Comparison of ENCODE assay signal across 24 cellular contexts in genomic region chr3:154792828-154793227, GRCh38.
"Had no signal": no experiment of that assay in that cellular context is flagged by ENCODE, and none has a peak within 500 bp of the region (broad histone marks: within the 10 kb centered on the region; RNA-seq: fewer than 3 reads in every experiment).

No MANE protein-coding gene starts in this region.

- H3K9me3 ChIP-seq: colonic mucosa, esophagus squamous epithelium, left lung, lower lobe of right lung, mucosa of descending colon, right lobe of liver, thoracic aorta had no signal

- ATAC-seq: activated CD8-positive, alpha-beta T cell treated with anti-CD3 and anti-CD28 coated beads, Interleukin-2, amount 10 ng/mL, durations not matched to agents 7 days and 5 days; activated naive CD4-positive, alpha-beta T cell treated with anti-CD3 and anti-CD28 coated beads, Interleukin-2, amount 50 U/mL, for 72 hours; activated T-cell treated with anti-CD3 and anti-CD28 coated beads, Interleukin-2, amount 50 U/mL, for 72 hours; left lung; lower lobe of right lung; mucosa of descending colon; right lobe of liver; stimulated activated naive CD8-positive, alpha-beta T cell treated with anti-CD3 and anti-CD28 coated beads, Interleukin-15, Interleukin-2, amounts not matched to agents 100 U/mL and 50 U/mL, for 24 hours had no signal

- H3K27ac ChIP-seq: cardiac muscle cell, colonic mucosa, epithelial cell of prostate, esophagus squamous epithelium, left lung, lower lobe of right lung, right lobe of liver, skin epidermis, thoracic aorta had no signal

- H3K4me1 ChIP-seq: colonic mucosa, esophagus squamous epithelium, left lung, right lobe of liver had no signal

- H3K36me3 ChIP-seq: cardiac muscle cell, colonic mucosa, esophagus squamous epithelium, left lung, lower lobe of right lung, right lobe of liver, thoracic aorta had no signal

- DNase-seq: activated B cell treated with CpG ODN at 0.5 μM for 24 hours; activated CD4-positive, alpha-beta T cell treated with anti-CD3 and anti-CD28 coated beads, Interleukin-2, amount 50 U/mL, for 1 hour; activated CD8-positive, alpha-beta T cell treated with anti-CD3 and anti-CD28 coated beads, Interleukin-2, amount 10 ng/mL, durations not matched to agents 7 days and 5 days; activated naive CD4-positive, alpha-beta T cell; activated T-cell treated with anti-CD3 and anti-CD28 coated beads for 4 hours; activated T-cell treated with anti-CD3 and anti-CD28 coated beads, Interleukin-2, amount 50 U/mL, for 72 hours; cerebellar nuclear complex; colonic mucosa; effector CD8-positive, alpha-beta T cell; esophagus squamous epithelium; kidney glomerular epithelial cell; left lung; lower lobe of right lung; mucosa of descending colon; right lobe of liver; stimulated activated CD4-positive, alpha-beta T cell treated with anti-CD3 and anti-CD28 coated beads, Interleukin-12 subunit alpha, Interleukin-12 subunit beta, amount 100 ng/mL, for 4 hours; stimulated activated CD4-positive, alpha-beta T cell treated with anti-CD3 and anti-CD28 coated beads, Interleukin-4, amount 100 ng/mL, for 1 hour; stimulated activated naive CD8-positive, alpha-beta T cell treated with anti-CD3 and anti-CD28 coated beads, Interleukin-15, Interleukin-2, amounts not matched to agents 100 U/mL and 50 U/mL, for 24 hours; trophoblast cell had no signal

- H3K4me3 ChIP-seq: cardiac muscle cell, colonic mucosa, esophagus squamous epithelium, left lung, lower lobe of right lung, mucosa of descending colon, right lobe of liver, skin epidermis, thoracic aorta had no signal

- H3K27me3 ChIP-seq: cardiac muscle cell, colonic mucosa, esophagus squamous epithelium, left lung, right lobe of liver had no signal
